In genomic region chrX:118626346-118626745, GRCh38 we compare ENCODE assay signal across 1 cellular context.
TF ChIP-seq lines count a peak whose summit lies in the region.

No MANE protein-coding gene starts in this region.

TF ChIP-seq in H1, 55 proteins besides CTCF, POLR2A, EP300 and RAD21:
- TF ChIP-seq CHD7 (IDR thresholded peaks at IDR 0.05; ENCODE audit: insufficient replicate concordance, low read length): no peak
- TF ChIP-seq BRCA1 (IDR thresholded peaks at IDR 0.05; ENCODE audit: low read depth, low read length): no peak
- no peak for TF ChIP-seq ATF3 (IDR thresholded peaks at IDR 0.05; ENCODE audit: insufficient read depth, low read depth, low read length)
